ENCODE assay signal across 37 cellular contexts in genomic region chr14:58915646-58916045, GRCh38.
"Had no signal": no experiment of that assay in that cellular context is flagged by ENCODE, and none has a peak within 500 bp of the region (broad histone marks: within the 10 kb centered on the region; RNA-seq: fewer than 3 reads in every experiment).

No MANE protein-coding gene starts in this region.

- H3K36me3 ChIP-seq: adrenal gland, brain microvascular endothelial cell, cardiac muscle cell, MG63, SJSA1 had no signal

- H3K9ac ChIP-seq: SK-N-SH had no signal

- DNase-seq: activated CD4-positive, alpha-beta T cell treated with anti-CD3 and anti-CD28 coated beads for 36 hours; activated CD4-positive, alpha-beta T cell treated with anti-CD3 and anti-CD28 coated beads, Interleukin-2, amount 10 ng/mL, durations not matched to agents 7 days and 5 days; activated CD4-positive, alpha-beta T cell treated with anti-CD3 and anti-CD28 coated beads, Interleukin-2, amount 50 U/mL, for 48 hours; activated CD8-positive, alpha-beta T cell treated with anti-CD3 and anti-CD28 coated beads, Interleukin-2, amount 10 ng/mL, durations not matched to agents 7 days and 5 days; activated gamma-delta T cell; activated naive CD4-positive, alpha-beta T cell treated with Interleukin-2 at 50 U/mL for 16 hours; activated T-cell treated with anti-CD3 and anti-CD28 coated beads, Interleukin-2, amount 50 U/mL, for 24 hours; adrenal gland; aorta; brain microvascular endothelial cell; Karpas-422; KBM-7; MG63; NCI-H1048; NCI-H1105 treated with DMSO at 0.1 percent for 48 hours; NCI-H1436; NCI-H1694; NCI-H2029; NCI-H2107; NCI-H2171; NCI-H510A; NCI-H69; NCI-H82; SHP77 treated with DMSO at 0.1 percent for 48 hours; SK-N-SH had no signal

- H3K4me3 ChIP-seq: adrenal gland, cardiac muscle cell, MG63, SJSA1 had no signal

- H3K4me2 ChIP-seq: SK-N-SH had no signal

- H3K4me3 Mint-ChIP-seq: activated CD4-positive, alpha-beta T cell treated with anti-CD3 and anti-CD28 coated beads for 36 hours; activated CD4-positive, alpha-beta T cell treated with anti-CD3 and anti-CD28 coated beads, Interleukin-2, amount 10 ng/mL, durations not matched to agents 7 days and 5 days; activated CD8-positive, alpha-beta T cell treated with anti-CD3 and anti-CD28 coated beads, Interleukin-2, amount 10 ng/mL, durations not matched to agents 7 days and 5 days; activated T-cell treated with anti-CD3 and anti-CD28 coated beads, Interleukin-2, amount 50 U/mL, for 24 hours; central memory CD8-positive, alpha-beta T cell; IgD-negative memory B cell; T-helper 1 cell treated with Interleukin-12 subunit alpha and Interleukin-12 subunit beta and Interleukin-4 antibody, amounts not matched to agents 30 μg/mL and 1 μg/mL, for 36 hours; T-helper 2 cell treated with Interferon-gamma antibody and Interleukin-4, amounts not matched to agents 5 μg/mL and 100 μg/mL, for 36 hours; WTC11 had no signal

- H3K27ac Mint-ChIP-seq: activated CD4-positive, alpha-beta T cell treated with anti-CD3 and anti-CD28 coated beads for 36 hours; activated CD4-positive, alpha-beta T cell treated with anti-CD3 and anti-CD28 coated beads, Interleukin-2, amount 10 ng/mL, durations not matched to agents 7 days and 5 days; activated CD8-positive, alpha-beta T cell treated with anti-CD3 and anti-CD28 coated beads, Interleukin-2, amount 10 ng/mL, durations not matched to agents 7 days and 5 days; activated naive CD4-positive, alpha-beta T cell treated with anti-CD3 and anti-CD28 coated beads, Interleukin-2, amount 50 U/mL, for 72 hours; activated T-cell treated with anti-CD3 and anti-CD28 coated beads, Interleukin-2, amount 50 U/mL, for 24 hours; activated T-helper 2 cell treated with anti-CD3 and anti-CD28 coated beads, Interferon-gamma antibody, Interleukin-2, Interleukin-4, amounts not matched to agents 10 μg/mL and 5 μg/mL and 100 μg/mL, durations not matched to agents 14 hours and 24 hours and 36 hours; T-helper 1 cell treated with Interleukin-12 subunit alpha and Interleukin-12 subunit beta and Interleukin-4 antibody, amounts not matched to agents 30 μg/mL and 1 μg/mL, for 36 hours; T-helper 2 cell treated with Interferon-gamma antibody and Interleukin-4, amounts not matched to agents 5 μg/mL and 100 μg/mL, for 36 hours; WTC11 had no signal

- H3K4me1 Mint-ChIP-seq: activated CD4-positive, alpha-beta T cell treated with anti-CD3 and anti-CD28 coated beads for 36 hours; activated CD4-positive, alpha-beta T cell treated with anti-CD3 and anti-CD28 coated beads, Interleukin-2, amount 10 ng/mL, durations not matched to agents 7 days and 5 days; central memory CD8-positive, alpha-beta T cell; IgD-negative memory B cell had no signal

- H3K9me3 ChIP-seq: adrenal gland, MG63, SJSA1, SK-N-SH had no signal

- H3K36me3 Mint-ChIP-seq: activated naive CD4-positive, alpha-beta T cell treated with anti-CD3 and anti-CD28 coated beads, Interleukin-2, amount 50 U/mL, for 72 hours; IgD-negative memory B cell; WTC11 had no signal

- ATAC-seq: activated CD4-positive, alpha-beta T cell treated with anti-CD3 and anti-CD28 coated beads for 36 hours; activated CD4-positive, CD25-positive, alpha-beta regulatory T cell treated with anti-CD3 and anti-CD28 coated beads, Interleukin-2, amount 50 U/mL, for 24 hours; activated CD8-positive, alpha-beta T cell treated with anti-CD3 and anti-CD28 coated beads, Interleukin-2, amount 10 ng/mL, durations not matched to agents 7 days and 5 days; activated naive CD4-positive, alpha-beta T cell treated with anti-CD3 and anti-CD28 coated beads, Interleukin-2, amount 50 U/mL, for 72 hours; Panc1; WTC11 had no signal

- H3K27me3 ChIP-seq: adrenal gland, brain microvascular endothelial cell, cardiac muscle cell, MG63, SJSA1 had no signal

- H3K9me3 Mint-ChIP-seq: activated CD4-positive, alpha-beta T cell treated with anti-CD3 and anti-CD28 coated beads, Interleukin-2, amount 10 ng/mL, durations not matched to agents 7 days and 5 days; activated naive CD4-positive, alpha-beta T cell treated with anti-CD3 and anti-CD28 coated beads, Interleukin-2, amount 50 U/mL, for 72 hours; activated T-cell treated with anti-CD3 and anti-CD28 coated beads, Interleukin-2, amount 50 U/mL, for 24 hours; activated T-helper 2 cell treated with anti-CD3 and anti-CD28 coated beads, Interferon-gamma antibody, Interleukin-2, Interleukin-4, amounts not matched to agents 10 μg/mL and 5 μg/mL and 100 μg/mL, durations not matched to agents 14 hours and 24 hours and 36 hours; central memory CD8-positive, alpha-beta T cell; IgD-negative memory B cell; T-helper 1 cell treated with Interleukin-12 subunit alpha and Interleukin-12 subunit beta and Interleukin-4 antibody, amounts not matched to agents 30 μg/mL and 1 μg/mL, for 36 hours; T-helper 2 cell treated with Interferon-gamma antibody and Interleukin-4, amounts not matched to agents 5 μg/mL and 100 μg/mL, for 36 hours; WTC11 had no signal

- H3K27ac ChIP-seq: adrenal gland, brain microvascular endothelial cell, cardiac muscle cell, SJSA1 had no signal

- FAIRE-seq: TTC549 had no signal

- H3K9me2 ChIP-seq: SK-N-SH had no signal
